In the genomic region with DNA sequence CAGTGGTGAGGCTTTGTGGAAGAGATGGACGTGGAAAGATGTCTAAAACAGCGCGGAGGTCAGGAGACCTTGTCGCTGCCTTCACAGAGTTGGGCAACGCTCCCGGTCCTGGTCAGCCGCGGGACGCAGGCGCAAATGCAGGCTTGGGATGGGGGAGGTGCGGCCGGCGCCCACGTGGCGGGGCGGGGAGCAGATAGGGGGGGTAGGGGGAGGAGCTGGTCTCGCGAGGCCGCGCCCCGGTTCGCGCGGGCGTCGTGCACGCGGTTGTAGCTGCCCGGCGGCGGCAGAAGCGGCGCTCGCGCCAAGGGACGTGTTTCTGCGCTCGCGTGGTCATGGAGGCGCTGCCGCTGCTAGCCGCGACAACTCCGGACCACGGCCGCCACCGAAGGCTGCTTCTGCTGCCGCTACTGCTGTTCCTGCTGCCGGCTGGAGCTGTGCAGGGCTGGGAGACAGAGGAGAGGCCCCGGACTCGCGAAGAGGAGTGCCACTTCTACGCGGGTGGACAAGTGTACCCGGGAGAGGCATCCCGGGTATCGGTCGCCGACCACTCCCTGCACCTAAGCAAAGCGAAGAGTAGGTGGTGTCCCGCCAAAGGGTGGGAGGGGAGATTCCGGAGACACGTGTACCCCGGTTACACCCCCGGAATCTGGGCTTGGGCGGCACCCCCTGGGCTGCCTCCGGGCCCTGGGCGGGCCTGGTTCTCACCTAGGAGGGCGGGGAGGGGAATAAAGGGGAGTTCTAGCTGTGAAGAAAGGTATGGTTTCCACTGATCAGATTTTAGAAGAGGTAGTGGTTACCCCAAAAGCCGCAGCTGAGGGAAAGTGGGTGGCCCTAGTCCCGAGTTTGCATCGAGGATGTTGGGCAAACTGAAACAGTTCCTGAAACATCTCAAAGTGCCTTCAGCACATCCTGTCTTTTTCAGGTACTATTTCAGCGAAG, we compare ENCODE assay signal across 8 cellular contexts. TPM values are rescaled to one million over a fixed set of nuclear protein-coding genes. Genes with fewer than 3 reads are reported as not detected.
DNase-seq lines count a peak whose midpoint lies in the region; ATAC-seq and TF ChIP-seq lines count a peak whose summit lies in the region.

Gene PRDX4 (plus strand): TSS at position 255 of the 939 bp plus-strand sequence. CDS start 78 bp downstream, at position 333.

- H3K9me2 ChIP-seq in DOHH2 (replicated peaks; ENCODE audit: control insufficient read depth, low read length) (no peaks in the 10 kb centered on the region), GM23248 (ENCODE audit: insufficient read depth) (no peaks in the 10 kb centered on the region)

- peak within 1 kb of the TSS; percentile 86 for H2AFZ ChIP-seq in GM23248

- ATAC-seq in RWPE2 (ENCODE audit: low read depth), result peak; percentile 82

- H3K27me3 ChIP-seq in DOHH2 (ENCODE audit: control insufficient read depth, low read length) (no peaks in the 10 kb centered on the region), GM23248 (replicated peaks; ENCODE audit: insufficient read depth) (no peaks in the 10 kb centered on the region), RWPE2 (ENCODE audit: insufficient read depth, poor library complexity, severe bottlenecking) (no peaks in the 10 kb centered on the region)

- H3K36me3 ChIP-seq in DOHH2 (ENCODE audit: control insufficient read depth, low read length) (peaks cover 22% of the 10 kb centered on the region), GM23248 (ENCODE audit: low read depth) (0 out of 2 replicates have a peak, but pooled peaks cover 3% of the 10 kb centered on the region), RWPE2 (ENCODE audit: low read depth) (peaks cover 21% of the 10 kb centered on the region)

- peaks cover 19% of the 10 kb centered on the region for H3K36me3 Mint-ChIP-seq in nephron progenitor cell (ENCODE audit: low read depth)
- H3K36me3 Mint-ChIP-seq in stimulated activated naive CD8-positive, alpha-beta T cell treated with anti-CD3 and anti-CD28 coated beads, Interleukin-15, Interleukin-2, amounts not matched to agents 100 ng/mL and 50 ng/mL, for 24 hours (ENCODE audit: low read depth), result peaks cover 25% of the 10 kb centered on the region

- H3K27ac ChIP-seq in DOHH2 (ENCODE audit: low read depth, low read length) (peak within 1 kb of the TSS; percentile 61), GM23248 (peak within 1 kb of the TSS; percentile 72), RWPE2 (ENCODE audit: poor library complexity, severe bottlenecking) (peak within 1 kb of the TSS; percentile 66)

- no peak within 1 kb of the TSS for H3K27ac Mint-ChIP-seq in nephron progenitor cell
- peak within 1 kb of the TSS; percentile 90 for H3K27ac Mint-ChIP-seq in stimulated activated naive CD8-positive, alpha-beta T cell treated with anti-CD3 and anti-CD28 coated beads, Interleukin-15, Interleukin-2, amounts not matched to agents 100 ng/mL and 50 ng/mL, for 24 hours

- H3K4me1 Mint-ChIP-seq in nephron progenitor cell, result peaks cover 36% of the 10 kb centered on the region
- H3K4me1 Mint-ChIP-seq in stimulated activated naive CD8-positive, alpha-beta T cell treated with anti-CD3 and anti-CD28 coated beads, Interleukin-15, Interleukin-2, amounts not matched to agents 100 ng/mL and 50 ng/mL, for 24 hours (ENCODE audit: low read depth), result peaks cover 40% of the 10 kb centered on the region

- H3K4me2 ChIP-seq in DOHH2 (ENCODE audit: low read length) (peak within 1 kb of the TSS; percentile 85), GM23248 (ENCODE audit: unreplicated experiment) (peak within 1 kb of the TSS; percentile 89)

- 0 to 1% methylated on average over 26 to 40 of the region's 73 CpGs for WGBS in GM23248 (ENCODE audit: low coverage in 1 of 2, low lambda C conversion rate in 2 of 2, missing lambda C conversion rate in 2 of 2), 2 experiments

- peaks cover 37% of the 10 kb centered on the region for H3K79me2 ChIP-seq in DOHH2 (ENCODE audit: control insufficient read depth, low read length)
- peaks cover 46% of the 10 kb centered on the region for H3K79me2 ChIP-seq in GM23248 (ENCODE audit: insufficient read depth)

- peaks cover 19% of the 10 kb centered on the region for H3K4me1 ChIP-seq in DOHH2 (ENCODE audit: control insufficient read depth, low read length)
- peaks cover 10% of the 10 kb centered on the region for H3K4me1 ChIP-seq in GM23248 (ENCODE audit: insufficient read depth)
- peaks cover 3% of the 10 kb centered on the region for H3K4me1 ChIP-seq in RWPE2 (ENCODE audit: insufficient read depth, poor library complexity, severe bottlenecking)

- H3K4me3 Mint-ChIP-seq in nephron progenitor cell, result peak within 1 kb of the TSS; percentile 91
- H3K4me3 Mint-ChIP-seq in stimulated activated naive CD8-positive, alpha-beta T cell treated with anti-CD3 and anti-CD28 coated beads, Interleukin-15, Interleukin-2, amounts not matched to agents 100 ng/mL and 50 ng/mL, for 24 hours, result peak within 1 kb of the TSS; percentile 89

- H3K9me3 ChIP-seq in DOHH2 (ENCODE audit: control insufficient read depth, insufficient read depth, low read length) (no peaks in the 10 kb centered on the region), GM23248 (ENCODE audit: low read depth) (no peaks in the 10 kb centered on the region), RWPE2 (ENCODE audit: severe bottlenecking) (no peaks in the 10 kb centered on the region)

- in situ Hi-C loops in GM23248 (cut with MboI), result no loop called here

- DNase-seq in GM23248 (peak; percentile 91), Kasumi-1 (lab: John Stamatoyannopoulos, UW) (peak; percentile 41 to 65), RWPE2 (ENCODE audit: low spot score) (peak; percentile 78), fibroblast of the aortic adventitia (ENCODE audit: low read depth) (peak; percentile 86), nephron progenitor cell (peak; percentile 92)
- peak; percentile 64 for DNase-seq in activated T-helper 9 cell treated with anti-CD3 and anti-CD28 coated beads, Interleukin-2, amount 50 U/mL, for 16 hours (ENCODE audit: low read depth)

- H3K9me3 Mint-ChIP-seq in nephron progenitor cell, result no peaks in the 10 kb centered on the region
- H3K9me3 Mint-ChIP-seq in stimulated activated naive CD8-positive, alpha-beta T cell treated with anti-CD3 and anti-CD28 coated beads, Interleukin-15, Interleukin-2, amounts not matched to agents 100 ng/mL and 50 ng/mL, for 24 hours, result no peaks in the 10 kb centered on the region

- no peaks in the 10 kb centered on the region for H3K27me3 Mint-ChIP-seq in nephron progenitor cell (ENCODE audit: low read depth, poor library complexity)
- no peaks in the 10 kb centered on the region for H3K27me3 Mint-ChIP-seq in stimulated activated naive CD8-positive, alpha-beta T cell treated with anti-CD3 and anti-CD28 coated beads, Interleukin-15, Interleukin-2, amounts not matched to agents 100 ng/mL and 50 ng/mL, for 24 hours

- peak within 1 kb of the TSS; percentile 93 for H3K9ac ChIP-seq in GM23248

- no peaks in the 10 kb centered on the region for H4K20me1 ChIP-seq in DOHH2 (ENCODE audit: control insufficient read depth, insufficient read depth, low read depth, low read length)
- no peaks in the 10 kb centered on the region for H4K20me1 ChIP-seq in GM23248 (ENCODE audit: insufficient read depth)

- no peaks in the 10 kb centered on the region for H3F3A ChIP-seq in DOHH2 (ENCODE audit: control insufficient read depth, insufficient read depth)
- H3F3A ChIP-seq in GM23248 (ENCODE audit: insufficient read depth), result peaks cover 9% of the 10 kb centered on the region

- H3K4me3 ChIP-seq in DOHH2 (ENCODE audit: low read length), result peak within 1 kb of the TSS; percentile 85
- H3K4me3 ChIP-seq in GM23248, result peak within 1 kb of the TSS; percentile 84
- H3K4me3 ChIP-seq in RWPE2 (ENCODE audit: severe bottlenecking), result peak within 1 kb of the TSS; percentile 56
- H3K4me3 ChIP-seq in fibroblast of the aortic adventitia (ENCODE audit: low read depth, low read length), result peak within 1 kb of the TSS; percentile 79

- TF ChIP-seq CTCF in DOHH2 (IDR thresholded peaks at IDR 0.05; ENCODE audit: low read depth, low read length, poor library complexity, severe bottlenecking), result peak; percentile 8
- TF ChIP-seq CTCF in RWPE2 (IDR thresholded peaks at IDR 0.05; ENCODE audit: poor library complexity, severe bottlenecking), result no peak
- no peak for TF ChIP-seq CTCF in fibroblast of the aortic adventitia (IDR thresholded peaks at IDR 0.05; ENCODE audit: insufficient read depth, low read length)
- TF ChIP-seq CTCF in nephron progenitor cell (IDR thresholded peaks at IDR 0.05), result no peak

RNA-seq across cellular contexts. Expression of gene PRDX4, which starts in this region (rescaled TPM):
- total RNA-seq in GM23248 (2014; rRNA removed; shearing (Covaris generic)), result 447 and 571 TPM in 2 replicates
- polyA plus RNA-seq in GM23248 (2016; fragmentation: Nextera tagmentation; extraction: Ambion mirVana), result 679 and 696 TPM in 2 replicates
- total RNA-seq in fibroblast of the aortic adventitia (ENCODE audit: low replicate concordance), result 298 and 299 TPM in 2 replicates

Comparison
In these comparisons a context has a peak if more than half of its experiments do, and no peak if none do; other contexts are left out.
1. Peak in every context shown above with its lines: DNase-seq, ATAC-seq, H3K4me3 ChIP-seq and H3K27ac ChIP-seq.